Comparison of ENCODE assay signal across 35 cellular contexts in the genomic region with DNA sequence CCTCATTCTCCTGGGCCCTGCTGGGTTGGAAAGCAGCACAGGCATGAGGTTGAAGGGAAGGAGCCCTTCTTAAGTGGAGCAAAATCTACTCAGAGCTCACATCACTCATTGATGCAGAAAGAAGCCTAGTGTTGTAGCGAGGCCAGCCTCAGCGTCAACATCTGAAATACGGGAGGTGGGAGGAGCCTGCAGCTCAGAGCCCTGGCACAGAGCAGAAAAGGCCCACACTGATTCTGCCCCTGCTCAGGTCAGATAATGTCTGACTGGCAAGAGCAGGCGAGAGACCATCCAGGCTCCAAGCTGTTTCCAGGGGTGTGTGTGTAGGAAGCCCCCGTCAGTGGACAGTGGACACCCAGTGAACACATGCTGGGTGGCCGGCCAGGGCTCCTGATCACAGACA.
"Had no signal": no experiment of that assay in that cellular context is flagged by ENCODE, and none has a peak within 500 bp of the region (broad histone marks: within the 10 kb centered on the region; RNA-seq: fewer than 3 reads in every experiment).

No MANE protein-coding gene starts in this region.

- H3K9ac ChIP-seq: KMS-11 had no signal

- H3K4me3 ChIP-seq: MG63 had no signal

- H3K27me3 ChIP-seq: MG63 had no signal

- H3K36me3 ChIP-seq: MG63 had no signal

- H3K4me2 ChIP-seq: KMS-11 had no signal

- DNase-seq: Karpas-422, Kasumi-1, MG63, MM.1S, MV-4-11, NCI-H1048, NCI-H1092, NCI-H1092 treated with DMSO at 0.1 percent for 48 hours, NCI-H1105, NCI-H1105 treated with DMSO at 0.1 percent for 48 hours, NCI-H1417, NCI-H1417 treated with DMSO at 0.1 percent for 48 hours, NCI-H1436, NCI-H1436 treated with DMSO at 0.1 percent for 48 hours, NCI-H146, NCI-H1694, NCI-H1694 treated with DMSO at 0.1 percent for 48 hours, NCI-H187, NCI-H187 treated with DMSO at 0.1 percent for 48 hours, NCI-H1930, NCI-H2029, NCI-H2029 treated with DMSO at 0.1 percent for 48 hours, NCI-H2081, NCI-H2081 treated with DMSO at 0.1 percent for 48 hours, NCI-H2107, NCI-H2171, NCI-H2171 treated with DMSO at 0.1 percent for 48 hours, NCI-H2227 treated with DMSO at 0.1 percent for 48 hours, NCI-H226, NCI-H345, NCI-H446, NCI-H446 treated with DMSO at 0.1 percent for 48 hours, NCI-H510A, NCI-H510A treated with DMSO at 0.1 percent for 48 hours had no signal

- H3K9me3 ChIP-seq: MG63 had no signal

- H3K27ac ChIP-seq: KMS-11 had no signal
